ENCODE assay signal across 18 cellular contexts in genomic region chr1:220335668-220336067, GRCh38.
DNase-seq lines count a peak whose midpoint lies in the region; ATAC-seq and TF ChIP-seq lines count a peak whose summit lies in the region.
"Had no signal": no experiment of that assay in that cellular context is flagged by ENCODE, and none has a peak within 500 bp of the region (broad histone marks: within the 10 kb centered on the region; RNA-seq: fewer than 3 reads in every experiment).

No MANE protein-coding gene starts in this region.

- no peak overlapping the region for H4K12ac ChIP-seq in trophoblast cell (ENCODE audit: low read depth, low read length)

- H3K79me1 ChIP-seq in trophoblast cell (ENCODE audit: low read length), result peaks cover 2% of the 10 kb centered on the region

- ATAC-seq in sciatic nerve, result no peak
- no peak for ATAC-seq in GM21528 (IDR thresholded peaks at IDR 0.05; ENCODE audit: low FRiP score, unreplicated experiment)

- no peak overlapping the region for H2AFZ ChIP-seq in trophoblast cell (ENCODE audit: insufficient read depth, low read length, poor library complexity)

- no peaks in the 10 kb centered on the region for H3K27me3 ChIP-seq in trophoblast cell (ENCODE audit: insufficient read depth, low read length)
- H3K27me3 ChIP-seq: brain microvascular endothelial cell, Peyer's patch had no signal

- intact Hi-C loops in sciatic nerve (cut with DNase I), result no loop called here

- no peak overlapping the region for H3K14ac ChIP-seq in trophoblast cell (ENCODE audit: low read length)

- H3K9me3 ChIP-seq in trophoblast cell (ENCODE audit: insufficient read depth, low read depth, low read length), result no peaks in the 10 kb centered on the region
- H3K9me3 ChIP-seq: Caco-2, left ventricle myocardium inferior, Peyer's patch, thoracic aorta had no signal

- no peak overlapping the region for H3K18ac ChIP-seq in trophoblast cell (ENCODE audit: low read length)

- CTCF ChIA-PET in RWPE1 (lab: Yijun Ruan, JAX), result interaction anchor here (1.6 kb wide), 1 partner anchor 398 kb away, joined by 4 read pairs; no protein-coding TSS in a partner anchor

- H3K9ac ChIP-seq in trophoblast cell (ENCODE audit: low read length), result no peak overlapping the region

- peaks cover 2 to 11% of the 10 kb centered on the region in 2 experiments for H3K4me1 ChIP-seq in trophoblast cell (ENCODE audit: control insufficient read depth in 1 of 2, insufficient read depth in 2 of 2, low read length in 2 of 2)
- H3K4me1 ChIP-seq: left ventricle myocardium inferior, Peyer's patch had no signal

- H3K4ac ChIP-seq in trophoblast cell (ENCODE audit: low read depth, low read length), result no peak overlapping the region

- peak overlapping the region; percentile 2 for H4K91ac ChIP-seq in trophoblast cell (ENCODE audit: low read depth, low read length)

- H3K27ac ChIP-seq in trophoblast cell (ENCODE audit: low read depth, low read length), result no peak overlapping the region
- H3K27ac ChIP-seq in RWPE1, result no peak overlapping the region
- H3K27ac ChIP-seq: brain microvascular endothelial cell, left ventricle myocardium inferior, Peyer's patch, thoracic aorta had no signal

- in situ Hi-C loops in T47D (cut with HindIII; ENCODE audit: low pct_unique_long_range_greater_than_20kb, low sequenced_read_pairs), result no loop called here

- H3K4me3 ChIP-seq in trophoblast cell (ENCODE audit: low read depth, low read length), result no peak overlapping the region
- H3K4me3 ChIP-seq: left ventricle myocardium inferior, Peyer's patch, thoracic aorta had no signal

- peak overlapping the region; percentile 58 for H2BK12ac ChIP-seq in trophoblast cell (ENCODE audit: low read length)

- POLR2A ChIA-PET in RWPE1 (lab: Yijun Ruan, JAX; ENCODE audit: low non-redundant PET), result no interaction called here

- no peak overlapping the region for H3K23ac ChIP-seq in trophoblast cell (ENCODE audit: low read length)

- H3K36me3 ChIP-seq in trophoblast cell (ENCODE audit: control insufficient read depth in 1 of 2, insufficient read depth in 2 of 2, low read length in 2 of 2), result no peaks in the 10 kb centered on the region
- H3K36me3 ChIP-seq: brain microvascular endothelial cell, left ventricle myocardium inferior, Peyer's patch, thoracic aorta had no signal

- H2AK5ac ChIP-seq in trophoblast cell (ENCODE audit: low read length), result peak overlapping the region; percentile 70

- WGBS in trophoblast cell (ENCODE audit: extremely low coverage, insufficient coverage, insufficient read length), result no CpG with 5 or more reads among the region's 4 CpGs

- no peak overlapping the region for H4K8ac ChIP-seq in trophoblast cell (ENCODE audit: low read depth, low read length)

- H2BK5ac ChIP-seq in trophoblast cell (ENCODE audit: low read depth, low read length, poor library complexity), result no peak overlapping the region

- H3K79me2 ChIP-seq in trophoblast cell (ENCODE audit: control insufficient read depth, insufficient read depth, low read length, poor library complexity), result no peaks in the 10 kb centered on the region

- no peak for TF ChIP-seq CTCF in RWPE1 (conservative IDR thresholded peaks at IDR 0.05; ENCODE audit: low read depth)

- H3K4me2 ChIP-seq in trophoblast cell (ENCODE audit: low read length), result no peak overlapping the region

- peak; percentile 20 for DNase-seq in H4 (ENCODE audit: low spot score)
- DNase-seq in NCI-H446 (lab: John Stamatoyannopoulos, UW), result peak; percentile 15 to 55
- peak; percentile 9 to 93 for DNase-seq in T47D (ENCODE audit: low read depth in 1 of 2, low spot score in 1 of 2)
- DNase-seq in trophoblast cell, result no peak
- no peak for DNase-seq in sciatic nerve (ENCODE audit: low spot score)
- no peak for DNase-seq in RWPE1 (ENCODE audit: low spot score)
- DNase-seq in NOMO-1 (lab: John Stamatoyannopoulos, UW; ENCODE audit: unreplicated experiment in 2 of 2), result no peak
- DNase-seq: activated CD4-positive, CD25-positive, alpha-beta regulatory T cell; activated naive CD4-positive, alpha-beta T cell; brain microvascular endothelial cell; Caco-2; hypothalamus; left ventricle myocardium inferior; Peyer's patch; stimulated activated CD4-positive, alpha-beta T cell treated with anti-CD3 and anti-CD28 coated beads, Interleukin-2, amount 100 ng/mL, for 24 hours; T-helper 1 cell had no signal

- peak overlapping the region; percentile 10 for H2BK120ac ChIP-seq in trophoblast cell (ENCODE audit: insufficient read depth, low read length, poor library complexity)

Comparison
In these comparisons a context has a peak if more than half of its experiments do, and no peak if none do; other contexts are left out.
1. DNase-seq: peak in H4 (single experiment), NCI-H446 (2 of 2) and T47D (2 of 2); none in trophoblast cell (0 of 2), sciatic nerve (single experiment), RWPE1 (single experiment) and NOMO-1 (0 of 2).